In genomic region chr18:23890589-23890988, GRCh38 we compare ENCODE assay signal across 17 cellular contexts.
A peak's percentile ranks its signal among the peaks of the same experiment; 100 is the strongest.
DNase-seq lines count a peak whose midpoint lies in the region; ATAC-seq, FAIRE-seq and TF ChIP-seq lines count a peak whose summit lies in the region.
"Had no signal": no experiment of that assay in that cellular context is flagged by ENCODE, and none has a peak within 500 bp of the region (broad histone marks: within the 10 kb centered on the region; RNA-seq: fewer than 3 reads in every experiment).

No MANE protein-coding gene starts in this region.

- in situ Hi-C loops in mammary epithelial cell (cut with MboI; ENCODE audit: low sequenced_read_pairs in 2 of 2): no loop called here

- H3K36me3 ChIP-seq in mammary epithelial cell (ENCODE audit: insufficient read depth, low read length): peaks cover 86% of the 10 kb centered on the region
- peaks cover 35 to 58% of the 10 kb centered on the region in 2 experiments for H3K36me3 ChIP-seq in keratinocyte (ENCODE audit: control insufficient read depth in 2 of 2, extremely low read depth in 1 of 2, insufficient read depth in 2 of 2, low read length in 2 of 2)

- H2AFZ ChIP-seq in mammary epithelial cell (ENCODE audit: low read depth, low read length) (no peak overlapping the region), keratinocyte (ENCODE audit: control insufficient read depth, low read length) (no peak overlapping the region)

- H3K27me3 ChIP-seq in mammary epithelial cell (ENCODE audit: insufficient read depth, low read length): no peaks in the 10 kb centered on the region
- no peaks in the 10 kb centered on the region for H3K27me3 ChIP-seq in keratinocyte (ENCODE audit: control insufficient read depth, extremely low read depth, insufficient read depth, low read length)
- H3K27me3 ChIP-seq: esophagus muscularis mucosa had no signal

- TSS peak; percentile 2 for BruUV-seq in mammary epithelial cell (replicated peaks; lab: Mats Ljungman, UMichigan)

- CTCF ChIA-PET in mammary epithelial cell (lab: Charles Lee; ENCODE audit: low non-redundant PET): no interaction called here

- H3K9ac ChIP-seq in mammary epithelial cell (ENCODE audit: insufficient read depth, low read length): no peak overlapping the region
- no peak overlapping the region for H3K9ac ChIP-seq in keratinocyte (ENCODE audit: control insufficient read depth, extremely low read depth, insufficient read depth, low read length)

- H3K9me3 ChIP-seq in mammary epithelial cell (replicated peaks; ENCODE audit: insufficient read depth, low read length) (no peaks in the 10 kb centered on the region), keratinocyte (ENCODE audit: control insufficient read depth, low read depth, low read length) (no peaks in the 10 kb centered on the region)
- H3K9me3 ChIP-seq: esophagus muscularis mucosa had no signal

- dilution Hi-C loops in mammary epithelial cell (cut with HindIII; ENCODE audit: low sequenced_read_pairs) (no loop called here), keratinocyte (cut with MboI; ENCODE audit: extremely low pct_ligation_motif_present, low sequenced_read_pairs) (no loop called here)

- H3K4me2 ChIP-seq in mammary epithelial cell (ENCODE audit: insufficient read depth, low read depth, low read length) (no peak overlapping the region), keratinocyte (ENCODE audit: control insufficient read depth, extremely low read depth, insufficient read depth, low read depth, low read length) (no peak overlapping the region)

- intact Hi-C loops in mammary epithelial cell (cut with micrococcal nuclease): no loop called here
- intact Hi-C loops in cardiac septum (cut with DNase I): no loop called here

- no peaks in the 10 kb centered on the region for H3K9me1 ChIP-seq in keratinocyte (ENCODE audit: control insufficient read depth, extremely low read depth, insufficient read depth, low read length)

- H3K4me1 ChIP-seq in mammary epithelial cell (ENCODE audit: insufficient read depth, low read length): peaks cover 29% of the 10 kb centered on the region
- no peaks in the 10 kb centered on the region for H3K4me1 ChIP-seq in keratinocyte (ENCODE audit: control insufficient read depth, extremely low read depth, insufficient read depth, low read length)

- H3K27ac ChIP-seq in mammary epithelial cell (ENCODE audit: insufficient read depth, low read depth, low read length) (no peak overlapping the region), keratinocyte (ENCODE audit: control insufficient read depth, insufficient read depth, low read length) (no peak overlapping the region)
- H3K27ac ChIP-seq: esophagus muscularis mucosa had no signal

- no peak overlapping the region for H3K4me3 ChIP-seq in AG10803 (ENCODE audit: low read length)
- H3K4me3 ChIP-seq in mammary epithelial cell (replicated peaks in 1 of 3; ENCODE audit: insufficient read depth in 1 of 3, low read depth in 2 of 3, low read length in 3 of 3): no peak overlapping the region
- no peak overlapping the region for H3K4me3 ChIP-seq in keratinocyte (ENCODE audit: control insufficient read depth in 2 of 3, extremely low read depth in 1 of 3, insufficient read depth in 2 of 3, low read depth in 1 of 3, low read length in 3 of 3)
- H3K4me3 ChIP-seq: esophagus muscularis mucosa had no signal

- FAIRE-seq in HTR-8/SVneo (lab: Jason Lieb, UNC) (no peak), keratinocyte (lab: Jason Lieb, UNC) (peak; percentile 72)

- H3K79me2 ChIP-seq in mammary epithelial cell (ENCODE audit: insufficient read depth, low read length) (peaks cover 80% of the 10 kb centered on the region), keratinocyte (ENCODE audit: control insufficient read depth, insufficient read depth, low read length) (peaks cover 18% of the 10 kb centered on the region)

- ATAC-seq in HG03460 (IDR thresholded peaks at IDR 0.05; ENCODE audit: unreplicated experiment): no peak
- ATAC-seq: natural killer cell had no signal

- H4K20me1 ChIP-seq in mammary epithelial cell (ENCODE audit: insufficient read depth, low read length) (peaks cover 7% of the 10 kb centered on the region), keratinocyte (ENCODE audit: control insufficient read depth, extremely low read depth, insufficient read depth, low read length) (peaks cover 12% of the 10 kb centered on the region)

- TF ChIP-seq CTCF in AG10803 (conservative IDR thresholded peaks at IDR 0.05; ENCODE audit: low read length): no peak
- TF ChIP-seq CTCF in mammary epithelial cell (conservative IDR thresholded peaks at IDR 0.05 in 1 of 2, IDR thresholded peaks at IDR 0.05 in 1 of 2; ENCODE audit: extremely low read depth in 1 of 2, insufficient read depth in 1 of 2, low read depth in 1 of 2, low read length in 2 of 2): no peak
- no peak for TF ChIP-seq CTCF in keratinocyte (optimal IDR thresholded peaks at IDR 0.05 in 1 of 3, IDR thresholded peaks at IDR 0.05 in 1 of 3, conservative IDR thresholded peaks at IDR 0.05 in 1 of 3; ENCODE audit: extremely low read depth in 1 of 3, insufficient read depth in 2 of 3, low read length in 3 of 3)

- peak; percentile 79 for DNase-seq in AG10803 (ENCODE audit: low read depth)
- peak; percentile 25 for DNase-seq in HTR-8/SVneo (ENCODE audit: insufficient read length, low spot score)
- no peak for DNase-seq in mammary epithelial cell
- no peak for DNase-seq in keratinocyte (ENCODE audit: low read depth, low spot score)
- DNase-seq in NCI-H1105 (lab: John Stamatoyannopoulos, UW): no peak
- DNase-seq in COLO829 (ENCODE audit: low spot score): no peak
- DNase-seq in cardiac septum (ENCODE audit: low spot score): no peak
- DNase-seq: activated CD4-positive, alpha-beta T cell treated with anti-CD3 and anti-CD28 coated beads, Interleukin-2, amount 50 U/mL, for 4 hours; activated T-cell treated with anti-CD3 and anti-CD28 coated beads, Interleukin-2, amount 50 U/mL, for 48 hours; cortex of kidney; natural killer cell; NCI-H1436; NCI-H510A; OCI-M1; stimulated activated CD4-positive, alpha-beta T cell treated with anti-CD3 and anti-CD28 coated beads, Interleukin-1b, Interleukin-23, amount 100 ng/mL, for 48 hours had no signal

Comparison
In these comparisons a context has a peak if more than half of its experiments do, and no peak if none do; other contexts are left out.
1. DNase-seq: peak in AG10803 (single experiment) and HTR-8/SVneo (single experiment); none in mammary epithelial cell (single experiment), keratinocyte (single experiment), NCI-H1105 (single experiment), COLO829 (single experiment) and cardiac septum (single experiment).